ENCODE assay signal across 11 cellular contexts in genomic region chr10:22317771-22318565, GRCh38. TPM values are rescaled to one million over a fixed set of nuclear protein-coding genes. Genes with fewer than 3 reads are reported as not detected.
A peak's percentile ranks its signal among the peaks of the same experiment; 100 is the strongest.
DNase-seq lines count a peak whose midpoint lies in the region; ATAC-seq, FAIRE-seq and TF ChIP-seq lines count a peak whose summit lies in the region.
"Had no signal": no experiment of that assay in that cellular context is flagged by ENCODE, and none has a peak within 500 bp of the region (broad histone marks: within the 10 kb centered on the region; RNA-seq: fewer than 3 reads in every experiment).

No MANE protein-coding gene starts in this region.

- H3K9me3 Mint-ChIP-seq in CD8-positive, alpha-beta memory T cell: peaks cover 0 to 4% (median 0%) of the 10 kb centered on the region in 5 donors
- H3K9me3 Mint-ChIP-seq in IgD-negative memory B cell: no peaks in the 10 kb centered on the region
- no peaks in the 10 kb centered on the region for H3K9me3 Mint-ChIP-seq in nephron progenitor cell
- H3K9me3 Mint-ChIP-seq in effector memory CD8-positive, alpha-beta T cell: no peaks in the 10 kb centered on the region

- no peak for TF ChIP-seq POLR2A in K562 (conservative IDR thresholded peaks at IDR 0.05)

- intact Hi-C loops in K562 (cut with micrococcal nuclease): loop anchor here (2.0 to 10.0 kb wide), 5 partner anchors 73 to 791 kb away; partner anchors contain the start of gene SKIDA1

- TF ChIP-seq CTCF in K562 (IDR thresholded peaks at IDR 0.05 in 2 of 3, conservative IDR thresholded peaks at IDR 0.05 in 1 of 3; ENCODE audit: insufficient read depth in 2 of 3, low read depth in 1 of 3, low read length in 3 of 3): no peak
- TF ChIP-seq CTCF in nephron progenitor cell (IDR thresholded peaks at IDR 0.05): no peak

- CTCF ChIA-PET in CD8-positive, alpha-beta memory T cell (lab: Charles Lee): interaction anchor here (1.4 kb wide), 1 partner anchor 73 kb away, joined by 3 read pairs; no protein-coding TSS in a partner anchor
- CTCF ChIA-PET in K562 (lab: Yijun Ruan, JAX; ENCODE audit: low intra/inter-chr PET ratio): no interaction called here

- H3K27ac Mint-ChIP-seq in CD8-positive, alpha-beta memory T cell: peak overlapping the region in 2 of 8 donors; percentile 32 to 35
- H3K27ac Mint-ChIP-seq in IgD-negative memory B cell: peak overlapping the region; percentile 23 to 98 (median 95)
- H3K27ac Mint-ChIP-seq in nephron progenitor cell: no peak overlapping the region
- peak overlapping the region in 1 of 2 donors; percentile 52 for H3K27ac Mint-ChIP-seq in effector memory CD8-positive, alpha-beta T cell

- no peak for TF ChIP-seq EP300 in K562 (IDR thresholded peaks at IDR 0.05; ENCODE audit: low read length)

- ATAC-seq in K562: no peak
- ATAC-seq in effector memory CD8-positive, alpha-beta T cell (replicated peaks): no peak
- ATAC-seq: heart left ventricle had no signal

- peaks cover 14% of the 10 kb centered on the region for H3K27me3 ChIP-seq in CD8-positive, alpha-beta memory T cell (ENCODE audit: insufficient read depth, low read length, poor library complexity, severe bottlenecking)
- peaks cover 6 to 7% of the 10 kb centered on the region in 2 experiments; a peak in 3 of 5 replicates for H3K27me3 ChIP-seq in K562 (ENCODE audit: control insufficient read depth in 2 of 2, insufficient read depth in 2 of 2, low read length in 2 of 2)

- no peak overlapping the region for H3K4me3 ChIP-seq in CD8-positive, alpha-beta memory T cell (ENCODE audit: low read length)
- H3K4me3 ChIP-seq in K562: peak overlapping the region; percentile 77

- H3K79me2 ChIP-seq in K562 (ENCODE audit: control insufficient read depth, insufficient read depth, low read length): peaks cover 65% of the 10 kb centered on the region

- no peaks in the 10 kb centered on the region for H3K9me3 ChIP-seq in CD8-positive, alpha-beta memory T cell (ENCODE audit: low read length)
- H3K9me3 ChIP-seq in K562 (replicated peaks; ENCODE audit: control insufficient read depth, insufficient read depth, low read depth, low read length): no peaks in the 10 kb centered on the region
- H3K9me3 ChIP-seq: heart left ventricle had no signal

- H3K9ac ChIP-seq in K562 (ENCODE audit: insufficient read depth in 1 of 2, low read depth in 2 of 2, low read length in 2 of 2): peak overlapping the region in 1 of 2 experiments; percentile 84; a peak in 3 of 4 replicates

- no peaks in the 10 kb centered on the region for H4K20me1 ChIP-seq in K562 (replicated peaks; ENCODE audit: control insufficient read depth, insufficient read depth, low read length)

- H3K27me3 Mint-ChIP-seq in CD8-positive, alpha-beta memory T cell: peaks cover 9 to 29% of the 10 kb centered on the region in 2 donors
- H3K27me3 Mint-ChIP-seq in IgD-negative memory B cell (peaks cover 5% of the 10 kb centered on the region), nephron progenitor cell (ENCODE audit: low read depth, poor library complexity) (peaks cover 57% of the 10 kb centered on the region)
- H3K27me3 Mint-ChIP-seq in effector memory CD8-positive, alpha-beta T cell: no peaks in the 10 kb centered on the region

- no TSS peak for BruUV-seq in K562 (replicated peaks; lab: Mats Ljungman, UMichigan)

- H3K4me2 ChIP-seq in K562 (ENCODE audit: insufficient read depth, low read length): peak overlapping the region; percentile 51

- no peaks in the 10 kb centered on the region for H3K36me3 ChIP-seq in CD8-positive, alpha-beta memory T cell (ENCODE audit: insufficient read depth, low read length)
- no peaks in the 10 kb centered on the region; the same call in 2 of the 3 replicates for H3K36me3 ChIP-seq in K562 (ENCODE audit: control insufficient read depth, insufficient read depth, low read length)
- H3K36me3 ChIP-seq: heart left ventricle had no signal

- in situ Hi-C loops in K562 (cut with MboI): no loop called here
- in situ Hi-C loops in G401 (cut with HindIII; ENCODE audit: low sequenced_read_pairs): loop anchor here (25.0 kb wide), 1 partner anchor 669 kb away; no protein-coding TSS in a partner anchor

- POLR2A ChIA-PET in CD8-positive, alpha-beta memory T cell (lab: Charles Lee): interaction anchor here (0.6 to 3.4 kb wide), 3 partner anchors 89 to 381 kb away, joined by 3 to 19 read pairs (median 3); no protein-coding TSS in a partner anchor
- POLR2A ChIA-PET in K562 (lab: Yijun Ruan, JAX): interaction anchor here (0.6 to 0.7 kb wide), 2 partner anchors 221 to 231 kb away, joined by 3 read pairs; no protein-coding TSS in a partner anchor

- peaks cover 30 to 56% (median 56%) of the 10 kb centered on the region in 3 donors for H3K4me1 Mint-ChIP-seq in CD8-positive, alpha-beta memory T cell
- H3K4me1 Mint-ChIP-seq in IgD-negative memory B cell (peaks cover 13 to 36% (median 32%) of the 10 kb centered on the region in 3 donors), nephron progenitor cell (peaks cover 58% of the 10 kb centered on the region)
- H3K4me1 Mint-ChIP-seq in effector memory CD8-positive, alpha-beta T cell (ENCODE audit: low read depth in 2 of 2): peaks cover 18 to 22% of the 10 kb centered on the region in 2 donors

- no peak for FAIRE-seq in K562 (lab: Jason Lieb, UNC)
- FAIRE-seq: bronchial epithelial cell had no signal

- peaks cover 0 to 20% (median 0%) of the 10 kb centered on the region in 3 donors for H3K36me3 Mint-ChIP-seq in CD8-positive, alpha-beta memory T cell
- no peaks in the 10 kb centered on the region for H3K36me3 Mint-ChIP-seq in IgD-negative memory B cell
- H3K36me3 Mint-ChIP-seq in nephron progenitor cell (ENCODE audit: low read depth): no peaks in the 10 kb centered on the region
- peaks cover 27% of the 10 kb centered on the region for H3K36me3 Mint-ChIP-seq in effector memory CD8-positive, alpha-beta T cell (ENCODE audit: insufficient read depth)

- no peaks in the 10 kb centered on the region for H3K9me1 ChIP-seq in K562 (ENCODE audit: control insufficient read depth, insufficient read depth, low read length)

- peak overlapping the region in 5 of 7 donors; percentile 29 to 92 (median 44) for H3K4me3 Mint-ChIP-seq in CD8-positive, alpha-beta memory T cell
- H3K4me3 Mint-ChIP-seq in IgD-negative memory B cell (peak overlapping the region in 2 of 4 donors; percentile 89 to 95), nephron progenitor cell (peak overlapping the region; percentile 92)
- peak overlapping the region in 1 of 2 donors; percentile 98 for H3K4me3 Mint-ChIP-seq in effector memory CD8-positive, alpha-beta T cell

- peaks cover 38% of the 10 kb centered on the region for H3K4me1 ChIP-seq in CD8-positive, alpha-beta memory T cell (ENCODE audit: insufficient read depth, low read length)
- peaks cover 10 to 11% of the 10 kb centered on the region in 2 experiments; a peak in 3 of 5 replicates for H3K4me1 ChIP-seq in K562 (replicated peaks in 1 of 2; ENCODE audit: control insufficient read depth in 2 of 2, insufficient read depth in 2 of 2, low read length in 2 of 2)

- no peak overlapping the region for H2AFZ ChIP-seq in K562 (ENCODE audit: low read depth, low read length)

- peak overlapping the region; percentile 3 for H3K27ac ChIP-seq in CD8-positive, alpha-beta memory T cell (ENCODE audit: low read depth, low read length)
- H3K27ac ChIP-seq in K562 (ENCODE audit: extremely low read depth, low read depth, low read length): peak overlapping the region; percentile 95; the same call in 2 of the 3 replicates

- no peak for DNase-seq in CD8-positive, alpha-beta memory T cell
- DNase-seq in K562 (ENCODE audit: extremely low read depth in 1 of 4, low spot score in 3 of 4) (no peak), nephron progenitor cell (no peak), DMS153 treated with DMSO at 0.1 percent for 48 hours (lab: John Stamatoyannopoulos, UW; ENCODE audit: unreplicated experiment) (no peak), G401 (ENCODE audit: low spot score) (no peak), HCEC 1CT (no peak)
- DNase-seq in effector memory CD8-positive, alpha-beta T cell: no peak
- DNase-seq: heart left ventricle had no signal

- no peak for TF ChIP-seq RAD21 in K562 (CRISPR knock-in tag; conservative IDR thresholded peaks at IDR 0.05 in 1 of 2, IDR thresholded peaks at IDR 0.05 in 1 of 2)

- 2% methylated on average over 6 of the region's 6 CpGs for WGBS in K562 (ENCODE audit: insufficient coverage, low coverage, missing lambda C conversion rate)

RNA-seq across cellular contexts. Expression of gene COMMD3, which starts 1.8 kb away (rescaled TPM):
- total RNA-seq in CD8-positive, alpha-beta memory T cell: 10 to 100 TPM; 80.2 to 80.4 TPM
- 61.4 TPM for polyA plus RNA-seq in CD8-positive, alpha-beta memory T cell
- polyA plus RNA-seq in IgD-negative memory B cell: 85.0 TPM
- 36.2 and 67.3 TPM in 2 replicates for total RNA-seq in K562 (2011; cell fraction: chromatin; rRNA removed; ENCODE audit: low replicate concordance)
- total RNA-seq in K562 (2011; cell fraction: nucleolus; rRNA removed): 25.8 and 35.8 TPM in 2 replicates
- 39.6 and 49.1 TPM in 2 replicates for total RNA-seq in K562 (2011; cell fraction: nucleoplasm; rRNA removed)
- 50.7 and 51.3 TPM in 2 replicates for total RNA-seq in K562 (2014; rRNA removed)
- total RNA-seq in K562 (2014; rRNA removed; fragmentation: Illumina TruSeq; extraction: Trizol): 78.6 and 80.1 TPM in 2 replicates
- total RNA-seq in K562 (2015; rRNA removed; fragmentation: Illumina TruSeq; extraction: Trizol): 77.5 and 85.9 TPM in 2 replicates
- 69.4 and 82.0 TPM in 2 replicates for total RNA-seq in K562 (2021)
- 69.1 and 79.2 TPM in 2 replicates for polyA plus RNA-seq in K562 (2011; rRNA removed)
- 16.4 and 26.1 TPM in 2 replicates for polyA plus RNA-seq in K562 (2011; cell fraction: cytosol; rRNA removed)
- 51.2 and 103 TPM in 2 replicates for polyA plus RNA-seq in K562 (2011; cell fraction: nucleus; rRNA removed)
- 79.7 and 98.3 TPM in 2 replicates for polyA plus RNA-seq in K562 (2012)
- 63.2 and 70.3 TPM in 2 replicates for polyA plus RNA-seq in K562 (2014; fragmentation: Illumina TruSeq; extraction: Trizol)
- polyA plus RNA-seq in K562 (2014; fragmentation: Nextera tagmentation; extraction: Ambion mirVana): 100 to 1,000 TPM; 216 to 217 TPM
- 72.5 and 80.5 TPM in 2 replicates for polyA plus RNA-seq in K562 (2014; rRNA removed)
- polyA minus RNA-seq in K562 (2011; rRNA and poly(A)+ RNA removed): 19.3 and 21.8 TPM in 2 replicates
- 2.6 and 3.9 TPM in 2 replicates for polyA minus RNA-seq in K562 (2011; cell fraction: cytosol; rRNA and poly(A)+ RNA removed)
- 23.8 and 53.2 TPM in 2 replicates for polyA minus RNA-seq in K562 (2011; cell fraction: nucleus; rRNA and poly(A)+ RNA removed)
- total RNA-seq in G401 (2014; rRNA removed; shearing (Covaris generic)): 119 and 132 TPM in 2 replicates

RNA-seq across cellular contexts. Expression of gene BMI1, which starts 2.9 kb away (rescaled TPM):
- 10 to 100 TPM; 87.8 to 97.3 TPM for total RNA-seq in CD8-positive, alpha-beta memory T cell
- 39.3 TPM for polyA plus RNA-seq in CD8-positive, alpha-beta memory T cell
- 37.9 TPM for polyA plus RNA-seq in IgD-negative memory B cell
- 33.8 and 136 TPM in 2 replicates for total RNA-seq in K562 (2011; cell fraction: chromatin; rRNA removed; ENCODE audit: low replicate concordance)
- total RNA-seq in K562 (2011; cell fraction: nucleolus; rRNA removed): 16.8 and 23.9 TPM in 2 replicates
- 36.0 and 42.4 TPM in 2 replicates for total RNA-seq in K562 (2011; cell fraction: nucleoplasm; rRNA removed)
- total RNA-seq in K562 (2014; rRNA removed): 55.4 and 56.3 TPM in 2 replicates
- total RNA-seq in K562 (2014; rRNA removed; fragmentation: Illumina TruSeq; extraction: Trizol): 91.5 and 95.1 TPM in 2 replicates
- 96.4 and 103 TPM in 2 replicates for total RNA-seq in K562 (2015; rRNA removed; fragmentation: Illumina TruSeq; extraction: Trizol)
- 73.8 and 82.1 TPM in 2 replicates for total RNA-seq in K562 (2021)
- polyA plus RNA-seq in K562 (2011; rRNA removed): 66.4 and 70.8 TPM in 2 replicates
- 33.3 and 41.2 TPM in 2 replicates for polyA plus RNA-seq in K562 (2011; cell fraction: cytosol; rRNA removed)
- 77.4 and 118 TPM in 2 replicates for polyA plus RNA-seq in K562 (2011; cell fraction: nucleus; rRNA removed)
- polyA plus RNA-seq in K562 (2012): 63.7 and 89.6 TPM in 2 replicates
- polyA plus RNA-seq in K562 (2014; fragmentation: Illumina TruSeq; extraction: Trizol): 64.2 and 84.2 TPM in 2 replicates
- 10 to 100 TPM; 21.4 to 30.0 TPM for polyA plus RNA-seq in K562 (2014; fragmentation: Nextera tagmentation; extraction: Ambion mirVana)
- polyA plus RNA-seq in K562 (2014; rRNA removed): 62.7 TPM in 2 replicates
- 117 and 139 TPM in 2 replicates for polyA minus RNA-seq in K562 (2011; rRNA and poly(A)+ RNA removed)
- 33.7 and 33.9 TPM in 2 replicates for polyA minus RNA-seq in K562 (2011; cell fraction: cytosol; rRNA and poly(A)+ RNA removed)
- polyA minus RNA-seq in K562 (2011; cell fraction: nucleus; rRNA and poly(A)+ RNA removed): 23.8 and 55.0 TPM in 2 replicates
- 305 and 441 TPM in 2 replicates for total RNA-seq in G401 (2014; rRNA removed; shearing (Covaris generic))

RNA-seq across cellular contexts. Expression of gene SPAG6, which starts 27.3 kb away (rescaled TPM):
- total RNA-seq in CD8-positive, alpha-beta memory T cell: under 1 TPM in 1 of 2 experiments, not detected in 1; 0.22 TPM
- polyA plus RNA-seq in CD8-positive, alpha-beta memory T cell: not detected
- polyA plus RNA-seq in IgD-negative memory B cell: not detected
- 7.9 and 17.0 TPM in 2 replicates for total RNA-seq in K562 (2011; cell fraction: chromatin; rRNA removed; ENCODE audit: low replicate concordance)
- total RNA-seq in K562 (2011; cell fraction: nucleolus; rRNA removed): 2.3 and 5.8 TPM in 2 replicates
- 11.3 and 23.9 TPM in 2 replicates for total RNA-seq in K562 (2011; cell fraction: nucleoplasm; rRNA removed)
- 3.5 and 4.2 TPM in 2 replicates for total RNA-seq in K562 (2014; rRNA removed)
- total RNA-seq in K562 (2014; rRNA removed; fragmentation: Illumina TruSeq; extraction: Trizol): 11.8 and 12.7 TPM in 2 replicates
- 8.1 and 12.0 TPM in 2 replicates for total RNA-seq in K562 (2015; rRNA removed; fragmentation: Illumina TruSeq; extraction: Trizol)
- 6.6 and 7.5 TPM in 2 replicates for total RNA-seq in K562 (2021)
- polyA plus RNA-seq in K562 (2011; rRNA removed): 0.30 and 4.7 TPM in 2 replicates
- polyA plus RNA-seq in K562 (2011; cell fraction: cytosol; rRNA removed): 0.09 and 0.92 TPM in 2 replicates
- polyA plus RNA-seq in K562 (2011; cell fraction: nucleus; rRNA removed): 0.55 and 2.5 TPM in 2 replicates
- polyA plus RNA-seq in K562 (2012): 8.6 and 28.1 TPM in 2 replicates
- 12.9 and 15.7 TPM in 2 replicates for polyA plus RNA-seq in K562 (2014; fragmentation: Illumina TruSeq; extraction: Trizol)
- 10 to 100 TPM; 17.5 to 23.1 TPM for polyA plus RNA-seq in K562 (2014; fragmentation: Nextera tagmentation; extraction: Ambion mirVana)
- 10.5 and 11.2 TPM in 2 replicates for polyA plus RNA-seq in K562 (2014; rRNA removed)
- polyA minus RNA-seq in K562 (2011; rRNA and poly(A)+ RNA removed): 0.12 and 2.5 TPM in 2 replicates
- 1.0 TPM in 1 of 2 replicates, not detected in the other for polyA minus RNA-seq in K562 (2011; cell fraction: cytosol; rRNA and poly(A)+ RNA removed)
- polyA minus RNA-seq in K562 (2011; cell fraction: nucleus; rRNA and poly(A)+ RNA removed): 0.33 and 3.5 TPM in 2 replicates
- 52.9 and 57.2 TPM in 2 replicates for total RNA-seq in G401 (2014; rRNA removed; shearing (Covaris generic))
- total RNA-seq: bronchial epithelial cell, myocyte had no signal
- polyA plus RNA-seq: heart left ventricle had no signal
